ENCODE assay signal across 8 cellular contexts in the genomic region with DNA sequence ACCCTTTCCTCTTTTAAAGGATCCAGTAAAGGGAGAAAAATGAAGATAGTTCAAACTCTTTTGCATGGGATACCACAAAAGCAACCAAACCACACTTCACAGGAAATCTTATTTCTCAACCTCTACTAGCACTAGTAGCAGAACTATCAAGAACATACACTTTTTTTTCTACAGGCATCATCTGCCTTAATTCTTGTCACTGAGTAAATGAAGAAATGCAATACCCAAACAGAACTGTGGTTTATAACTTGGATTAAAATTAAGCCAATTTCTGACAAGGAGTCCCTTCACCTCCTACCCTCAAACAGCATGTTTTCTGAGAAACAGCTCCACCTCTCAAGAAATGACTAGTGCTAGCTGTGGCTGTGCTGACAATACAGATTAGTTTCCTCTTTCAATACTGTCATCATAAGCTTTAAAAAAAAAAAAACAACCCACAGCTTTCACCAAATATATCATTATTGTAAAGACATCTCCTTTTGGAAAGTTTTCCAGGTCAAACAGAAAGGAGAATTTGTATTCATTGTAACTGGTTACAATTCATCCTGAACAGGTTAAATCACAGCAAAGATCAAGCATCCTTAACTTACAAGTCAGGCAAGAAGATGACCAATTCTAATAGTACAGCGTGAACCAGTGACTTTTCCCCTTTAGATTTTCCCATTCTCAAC. TPM values are rescaled to one million over a fixed set of nuclear protein-coding genes. Genes with fewer than 3 reads are reported as not detected.
DNase-seq lines count a peak whose midpoint lies in the region; ATAC-seq and TF ChIP-seq lines count a peak whose summit lies in the region.

No MANE protein-coding gene starts in this region.

- H3K4me1 ChIP-seq in aorta (ENCODE audit: control insufficient read depth in 1 of 2, insufficient read depth in 2 of 2, low read length in 2 of 2): peaks cover 0 to 2% of the 10 kb centered on the region in 2 donors

- peaks cover 62% of the 10 kb centered on the region for H3K4me1 Mint-ChIP-seq in T-helper 1 cell treated with Interleukin-12 subunit alpha and Interleukin-12 subunit beta and Interleukin-4 antibody, amounts not matched to agents 30 μg/mL and 1 μg/mL, for 36 hours (ENCODE audit: low read depth)
- peaks cover 74% of the 10 kb centered on the region for H3K4me1 Mint-ChIP-seq in stimulated activated naive CD8-positive, alpha-beta T cell treated with anti-CD3 and anti-CD28 coated beads, Interleukin-15, Interleukin-2, amounts not matched to agents 100 ng/mL and 50 ng/mL, for 24 hours (ENCODE audit: low read depth)

- H3K4me3 ChIP-seq in fibroblast of pulmonary artery (replicated peaks; ENCODE audit: low read depth, low read length): no peak overlapping the region
- H3K4me3 ChIP-seq in aorta (ENCODE audit: low read length in 2 of 2): no peak overlapping the region

- peak overlapping the region; percentile 76 for H3K4me3 Mint-ChIP-seq in T-helper 1 cell treated with Interleukin-12 subunit alpha and Interleukin-12 subunit beta and Interleukin-4 antibody, amounts not matched to agents 30 μg/mL and 1 μg/mL, for 36 hours
- peak overlapping the region; percentile 48 for H3K4me3 Mint-ChIP-seq in stimulated activated naive CD8-positive, alpha-beta T cell treated with anti-CD3 and anti-CD28 coated beads, Interleukin-15, Interleukin-2, amounts not matched to agents 100 ng/mL and 50 ng/mL, for 24 hours

- ATAC-seq in HG03103 (IDR thresholded peaks at IDR 0.05; ENCODE audit: low read depth, unreplicated experiment) (peak; percentile 68), aorta (ENCODE audit: low FRiP score) (no peak)

- H3K36me3 Mint-ChIP-seq in T-helper 1 cell treated with Interleukin-12 subunit alpha and Interleukin-12 subunit beta and Interleukin-4 antibody, amounts not matched to agents 30 μg/mL and 1 μg/mL, for 36 hours (ENCODE audit: low read depth): peaks cover 29% of the 10 kb centered on the region
- H3K36me3 Mint-ChIP-seq in stimulated activated naive CD8-positive, alpha-beta T cell treated with anti-CD3 and anti-CD28 coated beads, Interleukin-15, Interleukin-2, amounts not matched to agents 100 ng/mL and 50 ng/mL, for 24 hours (ENCODE audit: low read depth): peaks cover 36% of the 10 kb centered on the region

- H3K27ac Mint-ChIP-seq in T-helper 1 cell treated with Interleukin-12 subunit alpha and Interleukin-12 subunit beta and Interleukin-4 antibody, amounts not matched to agents 30 μg/mL and 1 μg/mL, for 36 hours: peak overlapping the region; percentile 97
- peak overlapping the region; percentile 89 for H3K27ac Mint-ChIP-seq in stimulated activated naive CD8-positive, alpha-beta T cell treated with anti-CD3 and anti-CD28 coated beads, Interleukin-15, Interleukin-2, amounts not matched to agents 100 ng/mL and 50 ng/mL, for 24 hours

- no peaks in the 10 kb centered on the region for H3K27me3 ChIP-seq in aorta (ENCODE audit: control insufficient read depth in 1 of 2, insufficient read depth in 2 of 2, low read length in 1 of 2)

- H3K9me3 Mint-ChIP-seq in T-helper 1 cell treated with Interleukin-12 subunit alpha and Interleukin-12 subunit beta and Interleukin-4 antibody, amounts not matched to agents 30 μg/mL and 1 μg/mL, for 36 hours: no peaks in the 10 kb centered on the region
- no peaks in the 10 kb centered on the region for H3K9me3 Mint-ChIP-seq in stimulated activated naive CD8-positive, alpha-beta T cell treated with anti-CD3 and anti-CD28 coated beads, Interleukin-15, Interleukin-2, amounts not matched to agents 100 ng/mL and 50 ng/mL, for 24 hours

- peak in 3 of 4 experiments; percentile 14 to 20 (median 18) for DNase-seq in stimulated activated CD4-positive, alpha-beta T cell treated with anti-CD3 and anti-CD28 coated beads, Interleukin-1b, Interleukin-23, amount 100 ng/mL, for 24 hours (ENCODE audit: low read depth in 4 of 4, low spot score in 1 of 4)
- no peak for DNase-seq in stimulated activated CD4-positive, alpha-beta T cell treated with anti-CD3 and anti-CD28 coated beads, Interleukin-2, amount 100 ng/mL, for 48 hours
- peak; percentile 37 for DNase-seq in fibroblast of pulmonary artery (ENCODE audit: low read depth)
- DNase-seq in aorta: no peak
- no peak for DNase-seq in DMS153 (lab: John Stamatoyannopoulos, UW)

- H3K36me3 ChIP-seq in aorta (ENCODE audit: control insufficient read depth in 1 of 2, insufficient read depth in 2 of 2, low read length in 1 of 2): peaks cover 0 to 2% of the 10 kb centered on the region in 2 donors

- peak overlapping the region in 1 of 2 donors; percentile 37 for H3K27ac ChIP-seq in aorta (ENCODE audit: low read depth in 1 of 2, low read length in 2 of 2)

- no peaks in the 10 kb centered on the region for H3K9me3 ChIP-seq in aorta (ENCODE audit: control insufficient read depth, low read length)

- intact Hi-C loops in aorta (cut with DNase I): loop anchor here in 1 of 2 donors (10.0 kb wide), 1 partner anchor 45 kb away; the partner anchor contains the start of gene PTPN2

- no peaks in the 10 kb centered on the region for H3K27me3 Mint-ChIP-seq in T-helper 1 cell treated with Interleukin-12 subunit alpha and Interleukin-12 subunit beta and Interleukin-4 antibody, amounts not matched to agents 30 μg/mL and 1 μg/mL, for 36 hours (ENCODE audit: low read depth)
- H3K27me3 Mint-ChIP-seq in stimulated activated naive CD8-positive, alpha-beta T cell treated with anti-CD3 and anti-CD28 coated beads, Interleukin-15, Interleukin-2, amounts not matched to agents 100 ng/mL and 50 ng/mL, for 24 hours: no peaks in the 10 kb centered on the region

- TF ChIP-seq CTCF in fibroblast of pulmonary artery (IDR thresholded peaks at IDR 0.05; ENCODE audit: low read length, missing control alignments): no peak

- WGBS in aorta, 2 donors: 95% methylated on average over 1 of the region's 1 CpG

RNA-seq across cellular contexts. Expression of gene PTPN2, which starts 44.4 kb away (rescaled TPM):
- 10 to 100 TPM; 37.2 to 52.9 TPM for total RNA-seq in aorta
- polyA plus RNA-seq in aorta: 10 to 100 TPM; 26.6 to 37.7 TPM

Comparison
In these comparisons a context has a peak if more than half of its experiments do, and no peak if none do; other contexts are left out.
1. DNase-seq: peak in stimulated activated CD4-positive, alpha-beta T cell treated with anti-CD3 and anti-CD28 coated beads, Interleukin-1b, Interleukin-23, amount 100 ng/mL, for 24 hours (3 of 4) and fibroblast of pulmonary artery (single experiment); none in stimulated activated CD4-positive, alpha-beta T cell treated with anti-CD3 and anti-CD28 coated beads, Interleukin-2, amount 100 ng/mL, for 48 hours (0 of 2), aorta (0 of 2) and DMS153 (single experiment).